Comparison of ENCODE assay signal across 21 cellular contexts in the genomic region with DNA sequence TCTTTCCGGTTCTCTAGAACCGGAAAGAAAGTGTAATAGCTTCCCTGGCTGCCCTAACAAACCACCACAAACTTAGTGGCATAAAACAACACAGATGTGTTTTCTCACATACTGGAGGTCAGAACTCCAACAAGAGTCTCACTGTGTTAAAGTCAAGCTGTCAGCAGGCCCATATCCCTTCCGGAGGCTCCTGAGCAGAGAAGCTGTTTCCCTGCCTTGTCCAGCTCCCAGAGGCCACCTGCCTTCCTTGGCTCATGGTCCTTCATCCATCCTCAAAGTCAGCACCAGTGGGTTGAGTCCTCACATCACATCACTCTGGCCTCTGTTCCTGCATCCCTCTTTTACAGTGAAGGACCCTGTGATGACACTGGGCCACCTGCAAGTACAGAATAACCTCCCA. TPM values are rescaled to one million over a fixed set of nuclear protein-coding genes. Genes with fewer than 3 reads are reported as not detected.
DNase-seq lines count a peak whose midpoint lies in the region; ATAC-seq and TF ChIP-seq lines count a peak whose summit lies in the region.
"Had no signal": no experiment of that assay in that cellular context is flagged by ENCODE, and none has a peak within 500 bp of the region (broad histone marks: within the 10 kb centered on the region; RNA-seq: fewer than 3 reads in every experiment).

No MANE protein-coding gene starts in this region.

- no peak overlapping the region for H3K27ac ChIP-seq in esophagus muscularis mucosa (replicated peaks in 1 of 4)
- no peak overlapping the region for H3K27ac ChIP-seq in osteoblast (ENCODE audit: low read depth, low read length)
- H3K27ac ChIP-seq: BLaER1 treated with 17β-estradiol and CSF1 and Interleukin-3, amounts not matched to agents 10 nM and 100 nM had no signal

- no peak overlapping the region for H3K4me3 ChIP-seq in esophagus muscularis mucosa
- H3K4me3 ChIP-seq in osteoblast (ENCODE audit: insufficient read depth, low read length), result no peak overlapping the region
- H3K4me3 ChIP-seq: BLaER1 treated with 17β-estradiol and CSF1 and Interleukin-3, amounts not matched to agents 10 nM and 100 nM had no signal

- H3K36me3 ChIP-seq in esophagus muscularis mucosa (no peaks in the 10 kb centered on the region), osteoblast (ENCODE audit: insufficient read depth, low read length) (no peaks in the 10 kb centered on the region)
- H3K36me3 ChIP-seq: BLaER1 treated with 17β-estradiol and CSF1 and Interleukin-3, amounts not matched to agents 10 nM and 100 nM had no signal

- H2AFZ ChIP-seq in osteoblast (ENCODE audit: low read length), result no peak overlapping the region

- no peak for TF ChIP-seq POLR2A in esophagus muscularis mucosa (IDR thresholded peaks at IDR 0.05; ENCODE audit: low read depth)

- no peak for ATAC-seq in GM21825 (IDR thresholded peaks at IDR 0.05; ENCODE audit: unreplicated experiment)
- ATAC-seq: HCT116, Right ventricle myocardium inferior had no signal

- 37% methylated on average over 3 of the region's 3 CpGs for WGBS in esophagus muscularis mucosa

- H3K27me3 ChIP-seq in esophagus muscularis mucosa (peaks cover 0 to 49% (median 5%) of the 10 kb centered on the region in 4 donors), osteoblast (ENCODE audit: insufficient read depth, low read length) (no peaks in the 10 kb centered on the region)
- H3K27me3 ChIP-seq: BLaER1 treated with 17β-estradiol and CSF1 and Interleukin-3, amounts not matched to agents 10 nM and 100 nM had no signal

- no peak overlapping the region for H3K4me2 ChIP-seq in osteoblast (ENCODE audit: insufficient read depth, low read length)
- H3K4me2 ChIP-seq: BLaER1 treated with 17β-estradiol and CSF1 and Interleukin-3, amounts not matched to agents 10 nM and 100 nM had no signal

- peaks cover 0 to 5% (median 0%) of the 10 kb centered on the region in 4 donors for H3K4me1 ChIP-seq in esophagus muscularis mucosa
- no peaks in the 10 kb centered on the region for H3K4me1 ChIP-seq in osteoblast (ENCODE audit: insufficient read depth, low read length)
- H3K4me1 ChIP-seq: Caco-2 had no signal

- DNase-seq in AG20443 (ENCODE audit: low spot score) (peak; percentile 3), GM10248 (ENCODE audit: extremely low spot score) (peak; percentile 1), esophagus muscularis mucosa (ENCODE audit: extremely low spot score) (peak; percentile 80), osteoblast (ENCODE audit: insufficient read length, low spot score, missing footprints) (peak; percentile 43), RPMI8226 (no peak), cerebellar nuclear complex (lab: John Stamatoyannopoulos, UW) (no peak)
- DNase-seq: Caco-2; CD4-positive, alpha-beta memory T cell; DND-41; GOT3; Kasumi-1; NCI-H1417; NCI-H1694 treated with DMSO at 0.1 percent for 48 hours; NCI-H446 treated with DMSO at 0.1 percent for 48 hours; NCI-H526 treated with DMSO at 0.1 percent for 48 hours; OCI-M1 had no signal

- TF ChIP-seq CTCF in GM10248 (IDR thresholded peaks at IDR 0.05; ENCODE audit: control extremely low read depth, extremely low read depth, low read depth, missing control alignments) (no peak), esophagus muscularis mucosa (IDR thresholded peaks at IDR 0.05) (no peak), osteoblast (IDR thresholded peaks at IDR 0.05; ENCODE audit: extremely low read depth, low read depth, low read length) (no peak)

- POLR2A ChIA-PET in GM10248 (lab: Yijun Ruan, JAX), result no interaction called here

- no peaks in the 10 kb centered on the region for H3K79me2 ChIP-seq in osteoblast (ENCODE audit: insufficient read depth, low read length)

- no peak for TF ChIP-seq EP300 in esophagus muscularis mucosa (IDR thresholded peaks at IDR 0.05)

- CTCF ChIA-PET in GM10248 (lab: Yijun Ruan, JAX), result no interaction called here

- intact Hi-C loops in esophagus muscularis mucosa (cut with DNase I), result no loop called here

- H4K20me1 ChIP-seq in osteoblast (ENCODE audit: insufficient read depth, low read length), result no peaks in the 10 kb centered on the region

- H3K9me3 ChIP-seq in esophagus muscularis mucosa (peaks cover 0 to 21% (median 9%) of the 10 kb centered on the region in 4 donors), osteoblast (ENCODE audit: low read depth, low read length) (no peaks in the 10 kb centered on the region)
- H3K9me3 ChIP-seq: Caco-2 had no signal

RNA-seq across cellular contexts. Expression of a gene that starts 49.8 kb away (rescaled TPM):
- total RNA-seq in esophagus muscularis mucosa (under 1 TPM in 1 of 4 donors, not detected in 3; 0.17 TPM), osteoblast (not detected in 2 replicates)
- total RNA-seq: CD4-positive, alpha-beta memory T cell; MCF 10A; Right ventricle myocardium inferior had no signal

Comparison
In these comparisons a context has a peak if more than half of its experiments do, and no peak if none do; other contexts are left out.
1. DNase-seq: peak in AG20443 (single experiment), GM10248 (single experiment), esophagus muscularis mucosa (single experiment) and osteoblast (single experiment); none in RPMI8226 (single experiment) and cerebellar nuclear complex (0 of 2).